In the genomic region with DNA sequence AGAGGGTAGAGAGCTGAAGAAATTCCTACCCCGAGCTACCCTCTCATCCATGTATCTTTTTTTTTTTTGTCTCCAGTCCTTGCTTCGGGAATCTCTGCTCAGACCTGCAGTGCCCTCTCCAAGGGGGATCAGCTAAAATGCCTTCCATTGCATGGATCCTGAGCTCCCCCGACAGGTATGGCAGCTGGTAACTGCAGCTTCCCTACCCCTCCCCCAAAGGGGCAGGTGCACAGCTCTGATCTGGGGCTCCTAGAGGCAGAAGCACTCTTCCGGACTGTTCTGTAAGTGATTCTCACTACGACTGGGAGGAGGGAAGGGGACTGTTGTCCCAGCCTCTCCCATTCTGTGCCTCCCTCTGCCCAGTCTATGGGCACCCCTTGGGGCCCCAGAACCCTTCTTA, we compare ENCODE assay signal across 19 cellular contexts.
DNase-seq lines count a peak whose midpoint lies in the region; ATAC-seq and TF ChIP-seq lines count a peak whose summit lies in the region.
"Had no signal": no experiment of that assay in that cellular context is flagged by ENCODE, and none has a peak within 500 bp of the region (broad histone marks: within the 10 kb centered on the region; RNA-seq: fewer than 3 reads in every experiment).

No MANE protein-coding gene starts in this region.

- no peak overlapping the region for H3K27ac ChIP-seq in left ventricle myocardium inferior (replicated peaks)
- no peak overlapping the region for H3K27ac ChIP-seq in gastroesophageal sphincter
- H3K27ac ChIP-seq: PC-9, SK-N-MC had no signal

- H3K36me3 ChIP-seq in left ventricle myocardium inferior (no peaks in the 10 kb centered on the region), gastroesophageal sphincter (no peaks in the 10 kb centered on the region)
- H3K36me3 ChIP-seq: BE2C had no signal

- DNase-seq in NCI-H1417 (lab: John Stamatoyannopoulos, UW) (peak in 2 of 3 experiments; percentile 17 to 79), NCI-H1417 treated with DMSO at 0.1 percent for 48 hours (lab: John Stamatoyannopoulos, UW) (no peak), DMS79 (lab: John Stamatoyannopoulos, UW) (peak; percentile 37), NCI-H187 treated with DMSO at 0.1 percent for 48 hours (lab: John Stamatoyannopoulos, UW) (peak; percentile 52), RPMI8226 (peak; percentile 27), left ventricle myocardium inferior (no peak)
- DNase-seq in stimulated activated CD4-positive, alpha-beta T cell treated with anti-CD3 and anti-CD28 coated beads, Interleukin-1b, Interleukin-23, amount 100 ng/mL, for 48 hours: no peak
- DNase-seq: 8988T; BE2C; CD4-positive, alpha-beta memory T cell; HFFc6; Kasumi-1; MM.1S; NCI-H524 treated with DMSO at 0.1 percent for 48 hours; PC-9; T-cell; T-helper 9 cell had no signal

- no peak for ATAC-seq in gastroesophageal sphincter
- ATAC-seq: T-cell had no signal

- TF ChIP-seq CTCF in left ventricle myocardium inferior (IDR thresholded peaks at IDR 0.05; ENCODE audit: borderline replicate concordance): no peak
- TF ChIP-seq CTCF in gastroesophageal sphincter (IDR thresholded peaks at IDR 0.05): no peak

- H3K4me1 ChIP-seq in left ventricle myocardium inferior (peaks cover 6% of the 10 kb centered on the region), gastroesophageal sphincter (peaks cover 0 to 10% (median 0%) of the 10 kb centered on the region in 3 donors)
- H3K4me1 ChIP-seq: BE2C had no signal

- no peaks in the 10 kb centered on the region for H3K9me3 ChIP-seq in left ventricle myocardium inferior (replicated peaks)
- no peaks in the 10 kb centered on the region for H3K9me3 ChIP-seq in gastroesophageal sphincter
- H3K9me3 ChIP-seq: BE2C had no signal

- H3K4me3 ChIP-seq in left ventricle myocardium inferior (no peak overlapping the region), gastroesophageal sphincter (no peak overlapping the region)
- H3K4me3 ChIP-seq: PC-9, SK-N-MC had no signal

- WGBS in gastroesophageal sphincter (ENCODE audit: low coverage in 1 of 2), 2 donors: 55 to 58% methylated on average over 2 of the region's 5 CpGs

- TF ChIP-seq POLR2A in gastroesophageal sphincter (IDR thresholded peaks at IDR 0.05): no peak

- H3K27me3 ChIP-seq in left ventricle myocardium inferior (ENCODE audit: low read depth) (peaks cover 99% of the 10 kb centered on the region), gastroesophageal sphincter (peaks cover 98% of the 10 kb centered on the region)
- H3K27me3 ChIP-seq: BE2C had no signal

- TF ChIP-seq EP300 in gastroesophageal sphincter (IDR thresholded peaks at IDR 0.05): no peak

- intact Hi-C loops in left ventricle myocardium inferior (cut with micrococcal nuclease): no loop called here

Comparison
In these comparisons a context has a peak if more than half of its experiments do, and no peak if none do; other contexts are left out.
1. DNase-seq: peak in NCI-H1417 (2 of 3), DMS79 (single experiment), NCI-H187 treated with DMSO at 0.1 percent for 48 hours (single experiment) and RPMI8226 (single experiment); none in NCI-H1417 treated with DMSO at 0.1 percent for 48 hours (single experiment), left ventricle myocardium inferior (single experiment) and stimulated activated CD4-positive, alpha-beta T cell treated with anti-CD3 and anti-CD28 coated beads, Interleukin-1b, Interleukin-23, amount 100 ng/mL, for 48 hours (single experiment).